16 cellular contexts compared by ENCODE assay signal in the genomic region with DNA sequence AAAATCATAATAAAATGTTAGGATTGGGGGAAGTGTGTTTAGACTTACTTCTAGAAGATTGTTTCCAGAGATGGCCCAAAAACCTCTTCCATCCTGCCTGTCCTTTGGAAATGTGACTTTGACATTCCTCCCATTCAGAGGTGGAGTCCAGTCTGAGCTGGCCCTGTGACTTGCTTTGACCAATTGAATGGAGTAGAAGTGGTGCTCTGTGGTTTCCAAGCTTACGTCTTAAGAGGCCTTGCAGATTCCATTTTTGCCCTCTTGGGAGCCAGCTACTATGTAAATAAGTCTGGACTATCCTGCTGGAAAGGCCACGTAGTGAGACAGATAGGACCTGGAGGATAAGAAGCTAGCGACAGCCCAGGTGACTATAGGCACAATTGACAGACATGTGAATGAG. TPM values are rescaled to one million over a fixed set of nuclear protein-coding genes. Genes with fewer than 3 reads are reported as not detected.
A peak's percentile ranks its signal among the peaks of the same experiment; 100 is the strongest.
DNase-seq lines count a peak whose midpoint lies in the region; ATAC-seq and TF ChIP-seq lines count a peak whose summit lies in the region.
"Had no signal": no experiment of that assay in that cellular context is flagged by ENCODE, and none has a peak within 500 bp of the region (broad histone marks: within the 10 kb centered on the region; RNA-seq: fewer than 3 reads in every experiment).

No MANE protein-coding gene starts in this region.

- no peak for DNase-seq in esophagus squamous epithelium (lab: John Stamatoyannopoulos, UW)
- DNase-seq in gastrocnemius medialis, result no peak
- DNase-seq in GM20000 (ENCODE audit: low spot score), result no peak
- DNase-seq in germinal center (ENCODE audit: low spot score), result no peak
- DNase-seq in mucosa of gallbladder (ENCODE audit: low spot score), result no peak
- DNase-seq in UCSD-AML1 (lab: John Stamatoyannopoulos, UW; ENCODE audit: unreplicated experiment), result no peak
- DNase-seq: DMS53, GF-D8 had no signal

- peak overlapping the region; percentile 46 to 80 (median 64) for H3K4me3 Mint-ChIP-seq in nephron

- H3K27me3 ChIP-seq in esophagus squamous epithelium (peaks cover 5 to 53% (median 9%) of the 10 kb centered on the region in 4 donors), gastrocnemius medialis (no peaks in the 10 kb centered on the region)

- no peak overlapping the region for H3K27ac Mint-ChIP-seq in nephron
- H3K27ac Mint-ChIP-seq: CD4-positive, CD25-positive, alpha-beta regulatory T cell; GM23338 had no signal

- H3K4me1 ChIP-seq in HEK293 (ENCODE audit: control insufficient read depth, insufficient read depth, low read length) (no peaks in the 10 kb centered on the region; the same call in 1 of the 2 replicates), esophagus squamous epithelium (peaks cover 8 to 24% (median 14%) of the 10 kb centered on the region in 3 donors), gastrocnemius medialis (peaks cover 51 to 70% of the 10 kb centered on the region in 2 donors)

- WGBS in esophagus squamous epithelium, 2 donors, result 91% methylated on average over 3 of the region's 3 CpGs; no CpG with 5 or more reads in 1 of the 2 donors

- H3K27ac ChIP-seq in HEK293 (ENCODE audit: extremely low read depth, low read depth, low read length), result no peak overlapping the region
- peak overlapping the region in 3 of 4 donors; percentile 55 to 64 (median 57) for H3K27ac ChIP-seq in esophagus squamous epithelium
- H3K27ac ChIP-seq in gastrocnemius medialis, result peak overlapping the region; percentile 93 to 97 (median 96)
- H3K27ac ChIP-seq: BLaER1 treated with 17β-estradiol and CSF1 and Interleukin-3, amounts not matched to agents 10 nM and 100 nM had no signal

- H3K36me3 Mint-ChIP-seq in nephron (ENCODE audit: low read depth), result no peaks in the 10 kb centered on the region

- POLR2A ChIA-PET in HEK293 (lab: Yijun Ruan, JAX), result no interaction called here

- peaks cover 8% of the 10 kb centered on the region for H3K4me1 Mint-ChIP-seq in nephron

- CTCF ChIA-PET in HEK293 (lab: Yijun Ruan, JAX), result interaction anchor here (0.6 to 10.1 kb wide), 6 partner anchors 8 to 47 kb away, joined by 3 to 181 read pairs (median 4); no protein-coding TSS in a partner anchor

- no peaks in the 10 kb centered on the region for H3K36me3 ChIP-seq in HEK293 (ENCODE audit: control insufficient read depth in 2 of 2, insufficient read depth in 1 of 2, low read length in 2 of 2)
- no peaks in the 10 kb centered on the region for H3K36me3 ChIP-seq in esophagus squamous epithelium
- H3K36me3 ChIP-seq in gastrocnemius medialis, result no peaks in the 10 kb centered on the region
- H3K36me3 ChIP-seq: BLaER1 treated with 17β-estradiol and CSF1 and Interleukin-3, amounts not matched to agents 10 nM and 100 nM had no signal

- H3K27me3 Mint-ChIP-seq in nephron (ENCODE audit: low read depth), result peaks cover 70% of the 10 kb centered on the region

- no peaks in the 10 kb centered on the region for H3K9me3 Mint-ChIP-seq in nephron
- H3K9me3 Mint-ChIP-seq: CD4-positive, CD25-positive, alpha-beta regulatory T cell; GM23338 had no signal

- TF ChIP-seq CTCF in HEK293 (tag by site-specific recombination; IDR thresholded peaks at IDR 0.05), result no peak
- no peak for TF ChIP-seq CTCF in esophagus squamous epithelium (IDR thresholded peaks at IDR 0.05)
- TF ChIP-seq CTCF in nephron (IDR thresholded peaks at IDR 0.05; ENCODE audit: unreplicated experiment in 3 of 3), result no peak
- TF ChIP-seq CTCF in gastrocnemius medialis (IDR thresholded peaks at IDR 0.05 in 4 of 5, conservative IDR thresholded peaks at IDR 0.05 in 1 of 5), result no peak
- no peak for TF ChIP-seq CTCF in GM20000 (IDR thresholded peaks at IDR 0.05; ENCODE audit: extremely low read depth, missing control alignments)

- no peaks in the 10 kb centered on the region for H3K9me3 ChIP-seq in HEK293 (ENCODE audit: control insufficient read depth, insufficient read depth, low read depth, low read length)
- no peaks in the 10 kb centered on the region for H3K9me3 ChIP-seq in esophagus squamous epithelium
- no peaks in the 10 kb centered on the region for H3K9me3 ChIP-seq in gastrocnemius medialis
- H3K9me3 ChIP-seq: BLaER1 treated with 17β-estradiol and CSF1 and Interleukin-3, amounts not matched to agents 10 nM and 100 nM had no signal

- intact Hi-C loops in esophagus squamous epithelium (cut with DNase I), result no loop called here
- intact Hi-C loops in gastrocnemius medialis (cut with DNase I; ENCODE audit: low total_unique reads), result no loop called here

- no peak for ATAC-seq in gastrocnemius medialis

- in situ Hi-C loops in gastrocnemius medialis (cut with MboI; ENCODE audit: low sequenced_read_pairs in 4 of 4), result no loop called here

- H3K4me3 ChIP-seq in HEK293 (ENCODE audit: low read depth, low read length), result no peak overlapping the region
- H3K4me3 ChIP-seq in esophagus squamous epithelium, result no peak overlapping the region
- H3K4me3 ChIP-seq in gastrocnemius medialis, result no peak overlapping the region

- TF ChIP-seq POLR2A in esophagus squamous epithelium (IDR thresholded peaks at IDR 0.05) (no peak), gastrocnemius medialis (IDR thresholded peaks at IDR 0.05) (no peak)

TF ChIP-seq in HEK293, 187 proteins besides CTCF, POLR2A, EP300 and RAD21:
- TF ChIP-seq FEZF1 (tag by site-specific recombination; IDR thresholded peaks at IDR 0.05), result no peak
- peak; percentile 36 for TF ChIP-seq SETDB1 (IDR thresholded peaks at IDR 0.05; ENCODE audit: insufficient read length, low read length)

RNA-seq across cellular contexts. Expression of gene NT5C1A, which starts 1.3 kb away (rescaled TPM):
- total RNA-seq in esophagus squamous epithelium, result not detected
- total RNA-seq in gastrocnemius medialis, result 10 to 100 TPM; 10.8 to 85.5 (median 59.9) TPM
- 2.9 TPM for total RNA-seq in mucosa of gallbladder
- total RNA-seq: A172, GM23338, H7, HT-29 had no signal

RNA-seq across cellular contexts. Expression of gene HPCAL4, which starts 18.0 kb away (rescaled TPM):
- under 1 TPM in 2 of 4 donors, not detected in 2; 0.19 to 0.41 TPM for total RNA-seq in esophagus squamous epithelium
- 1 to 10 TPM in 3 of 4 donors, under 1 TPM in 1; 0.92 to 9.0 (median 3.2) TPM for total RNA-seq in gastrocnemius medialis
- 0.20 TPM for total RNA-seq in mucosa of gallbladder
- total RNA-seq: A172, H7, HT-29 had no signal

RNA-seq across cellular contexts. Expression of gene HEYL, which starts 33.8 kb away (rescaled TPM):
- 1 to 10 TPM in 1 of 4 donors, under 1 TPM in 3; 0.45 to 1.2 (median 0.77) TPM for total RNA-seq in esophagus squamous epithelium
- total RNA-seq in gastrocnemius medialis, result 1 to 10 TPM in 3 of 4 donors, under 1 TPM in 1; 0.78 to 3.3 (median 2.4) TPM
- total RNA-seq in mucosa of gallbladder, result 8.5 TPM
- total RNA-seq: A172 had no signal
